In genomic region chr6:33018418-33018817, GRCh38 we compare ENCODE assay signal across 8 cellular contexts. TPM values are rescaled to one million over a fixed set of nuclear protein-coding genes. Genes with fewer than 3 reads are reported as not detected.
DNase-seq lines count a peak whose midpoint lies in the region; ATAC-seq and TF ChIP-seq lines count a peak whose summit lies in the region.

No MANE protein-coding gene starts in this region.

- no peak for ATAC-seq in activated T-cell treated with anti-CD3 and anti-CD28 coated beads, Interleukin-2, amount 50 U/mL, for 4 hours

- H3K4me3 Mint-ChIP-seq in activated T-cell treated with anti-CD3 and anti-CD28 coated beads, Interleukin-2, amount 50 U/mL, for 4 hours: peak overlapping the region; percentile 42
- no peak overlapping the region for H3K4me3 Mint-ChIP-seq in activated T-helper 1 cell treated with anti-CD3 and anti-CD28 coated beads, Interleukin-12 subunit alpha, Interleukin-12 subunit beta, Interleukin-2, Interleukin-4 antibody, amounts not matched to agents 30 ng/mL and 10 ng/mL and 1 ng/mL, durations not matched to agents 14 hours and 24 hours and 36 hours

- no peak overlapping the region for H3K4me3 ChIP-seq in testis

- H3K27me3 ChIP-seq in layer of hippocampus (ENCODE audit: control insufficient read depth, insufficient read depth, low read length): no peaks in the 10 kb centered on the region
- no peaks in the 10 kb centered on the region for H3K27me3 ChIP-seq in testis

- H3K27me3 Mint-ChIP-seq in activated T-cell treated with anti-CD3 and anti-CD28 coated beads, Interleukin-2, amount 50 U/mL, for 4 hours (ENCODE audit: low read depth): peaks cover 5% of the 10 kb centered on the region
- H3K27me3 Mint-ChIP-seq in activated T-helper 1 cell treated with anti-CD3 and anti-CD28 coated beads, Interleukin-12 subunit alpha, Interleukin-12 subunit beta, Interleukin-2, Interleukin-4 antibody, amounts not matched to agents 30 ng/mL and 10 ng/mL and 1 ng/mL, durations not matched to agents 14 hours and 24 hours and 36 hours (ENCODE audit: insufficient read depth): peaks cover 3% of the 10 kb centered on the region

- peaks cover 37% of the 10 kb centered on the region for H3K4me1 Mint-ChIP-seq in activated T-cell treated with anti-CD3 and anti-CD28 coated beads, Interleukin-2, amount 50 U/mL, for 4 hours (ENCODE audit: low read depth)
- H3K4me1 Mint-ChIP-seq in activated T-helper 1 cell treated with anti-CD3 and anti-CD28 coated beads, Interleukin-12 subunit alpha, Interleukin-12 subunit beta, Interleukin-2, Interleukin-4 antibody, amounts not matched to agents 30 ng/mL and 10 ng/mL and 1 ng/mL, durations not matched to agents 14 hours and 24 hours and 36 hours (ENCODE audit: low read depth): peaks cover 37% of the 10 kb centered on the region

- H3K27ac ChIP-seq in layer of hippocampus (ENCODE audit: low read depth, low read length) (peak overlapping the region; percentile 2), testis (peak overlapping the region; percentile 42 to 84)

- no peaks in the 10 kb centered on the region for H3K36me3 ChIP-seq in testis (ENCODE audit: low read depth, missing control alignments)

- no peak for DNase-seq in activated T-cell treated with anti-CD3 and anti-CD28 coated beads, Interleukin-2, amount 50 U/mL, for 4 hours
- no peak for DNase-seq in activated T-cell treated with anti-CD3 and anti-CD28 coated beads for 4 hours
- DNase-seq in activated T-helper 1 cell treated with anti-CD3 and anti-CD28 coated beads, Interleukin-12 subunit alpha, Interleukin-12 subunit beta, Interleukin-2, Interleukin-4 antibody, amounts not matched to agents 30 ng/mL and 10 ng/mL and 1 ng/mL, durations not matched to agents 14 hours and 24 hours and 36 hours (ENCODE audit: low spot score): no peak
- no peak for DNase-seq in testis
- DNase-seq in iPS-NIHi7 (ENCODE audit: extremely low spot score): no peak
- DNase-seq in germinal center (ENCODE audit: low spot score): no peak
- DNase-seq in inferior parietal cortex (ENCODE audit: extremely low spot score): no peak

- TF ChIP-seq POLR2A in testis (IDR thresholded peaks at IDR 0.05): no peak

- H3K27ac Mint-ChIP-seq in activated T-helper 1 cell treated with anti-CD3 and anti-CD28 coated beads, Interleukin-12 subunit alpha, Interleukin-12 subunit beta, Interleukin-2, Interleukin-4 antibody, amounts not matched to agents 30 ng/mL and 10 ng/mL and 1 ng/mL, durations not matched to agents 14 hours and 24 hours and 36 hours: peak overlapping the region; percentile 3

- H3K4me1 ChIP-seq in testis: peaks cover 24% of the 10 kb centered on the region

- H3K9me3 ChIP-seq in testis: no peaks in the 10 kb centered on the region

- no peaks in the 10 kb centered on the region for H3K36me3 Mint-ChIP-seq in activated T-cell treated with anti-CD3 and anti-CD28 coated beads, Interleukin-2, amount 50 U/mL, for 4 hours (ENCODE audit: insufficient read depth)
- no peaks in the 10 kb centered on the region for H3K36me3 Mint-ChIP-seq in activated T-helper 1 cell treated with anti-CD3 and anti-CD28 coated beads, Interleukin-12 subunit alpha, Interleukin-12 subunit beta, Interleukin-2, Interleukin-4 antibody, amounts not matched to agents 30 ng/mL and 10 ng/mL and 1 ng/mL, durations not matched to agents 14 hours and 24 hours and 36 hours (ENCODE audit: low read depth)

- TF ChIP-seq CTCF in testis (IDR thresholded peaks at IDR 0.05): no peak

- intact Hi-C loops in activated T-helper 1 cell treated with anti-CD3 and anti-CD28 coated beads, Interleukin-12 subunit alpha, Interleukin-12 subunit beta, Interleukin-2, Interleukin-4 antibody, amounts not matched to agents 30 ng/mL and 10 ng/mL and 1 ng/mL, durations not matched to agents 14 hours and 24 hours and 36 hours (cut with micrococcal nuclease): loop anchor here (2.0 kb wide), 1 partner anchor 54 kb away; the partner anchor contains the start of gene HLA-DPA1
- intact Hi-C loops in testis (cut with DNase I; ENCODE audit: low total_unique reads): no loop called here

- H3K9me3 Mint-ChIP-seq in activated T-cell treated with anti-CD3 and anti-CD28 coated beads, Interleukin-2, amount 50 U/mL, for 4 hours: no peaks in the 10 kb centered on the region
- no peaks in the 10 kb centered on the region for H3K9me3 Mint-ChIP-seq in activated T-helper 1 cell treated with anti-CD3 and anti-CD28 coated beads, Interleukin-12 subunit alpha, Interleukin-12 subunit beta, Interleukin-2, Interleukin-4 antibody, amounts not matched to agents 30 ng/mL and 10 ng/mL and 1 ng/mL, durations not matched to agents 14 hours and 24 hours and 36 hours

RNA-seq across cellular contexts. Expression of gene HLA-DOA, which starts 9.0 kb away (rescaled TPM):
- total RNA-seq in activated T-cell treated with anti-CD3 and anti-CD28 coated beads, Interleukin-2, amount 50 U/mL, for 4 hours: 1 to 10 TPM; 2.0 to 2.1 (median 2.1) TPM
- total RNA-seq in activated T-helper 1 cell treated with anti-CD3 and anti-CD28 coated beads, Interleukin-12 subunit alpha, Interleukin-12 subunit beta, Interleukin-2, Interleukin-4 antibody, amounts not matched to agents 30 ng/mL and 10 ng/mL and 1 ng/mL, durations not matched to agents 14 hours and 24 hours and 36 hours: 1.8 and 2.0 TPM in 2 replicates
- 1 to 10 TPM; 1.2 to 1.7 TPM for total RNA-seq in testis
- 13.5 TPM for polyA plus RNA-seq in testis (ENCODE audit: insufficient read depth, low read depth, low replicate concordance)

RNA-seq across cellular contexts. Expression of gene BRD2, which starts 50.0 kb away (rescaled TPM):
- 100 to 1,000 TPM; 338 to 358 (median 348) TPM for total RNA-seq in activated T-cell treated with anti-CD3 and anti-CD28 coated beads, Interleukin-2, amount 50 U/mL, for 4 hours
- total RNA-seq in activated T-helper 1 cell treated with anti-CD3 and anti-CD28 coated beads, Interleukin-12 subunit alpha, Interleukin-12 subunit beta, Interleukin-2, Interleukin-4 antibody, amounts not matched to agents 30 ng/mL and 10 ng/mL and 1 ng/mL, durations not matched to agents 14 hours and 24 hours and 36 hours: 316 and 330 TPM in 2 replicates
- 100 to 1,000 TPM; 312 to 334 TPM for total RNA-seq in testis
- 299 TPM for polyA plus RNA-seq in testis (ENCODE audit: insufficient read depth, low read depth, low replicate concordance)

RNA-seq across cellular contexts. Expression of gene HLA-DPA1, which starts 55.0 kb away (rescaled TPM):
- total RNA-seq in activated T-cell treated with anti-CD3 and anti-CD28 coated beads, Interleukin-2, amount 50 U/mL, for 4 hours: 10 to 100 TPM; 18.0 to 31.5 (median 19.8) TPM
- 61.0 and 66.7 TPM in 2 replicates for total RNA-seq in activated T-helper 1 cell treated with anti-CD3 and anti-CD28 coated beads, Interleukin-12 subunit alpha, Interleukin-12 subunit beta, Interleukin-2, Interleukin-4 antibody, amounts not matched to agents 30 ng/mL and 10 ng/mL and 1 ng/mL, durations not matched to agents 14 hours and 24 hours and 36 hours
- 10 to 100 TPM; 26.5 to 48.9 TPM for total RNA-seq in testis
- polyA plus RNA-seq in testis (ENCODE audit: insufficient read depth, low read depth, low replicate concordance): 143 TPM

RNA-seq across cellular contexts. Expression of gene HLA-DPB1, which starts 57.4 kb away (rescaled TPM):
- total RNA-seq in activated T-cell treated with anti-CD3 and anti-CD28 coated beads, Interleukin-2, amount 50 U/mL, for 4 hours: 1 to 10 TPM; 6.0 to 9.8 (median 6.3) TPM
- 12.2 and 12.3 TPM in 2 replicates for total RNA-seq in activated T-helper 1 cell treated with anti-CD3 and anti-CD28 coated beads, Interleukin-12 subunit alpha, Interleukin-12 subunit beta, Interleukin-2, Interleukin-4 antibody, amounts not matched to agents 30 ng/mL and 10 ng/mL and 1 ng/mL, durations not matched to agents 14 hours and 24 hours and 36 hours
- total RNA-seq in testis: 10 to 100 TPM; 14.4 to 39.5 TPM
- 183 TPM for polyA plus RNA-seq in testis (ENCODE audit: insufficient read depth, low read depth, low replicate concordance)
